ENCODE assay signal across 9 cellular contexts in the genomic region with DNA sequence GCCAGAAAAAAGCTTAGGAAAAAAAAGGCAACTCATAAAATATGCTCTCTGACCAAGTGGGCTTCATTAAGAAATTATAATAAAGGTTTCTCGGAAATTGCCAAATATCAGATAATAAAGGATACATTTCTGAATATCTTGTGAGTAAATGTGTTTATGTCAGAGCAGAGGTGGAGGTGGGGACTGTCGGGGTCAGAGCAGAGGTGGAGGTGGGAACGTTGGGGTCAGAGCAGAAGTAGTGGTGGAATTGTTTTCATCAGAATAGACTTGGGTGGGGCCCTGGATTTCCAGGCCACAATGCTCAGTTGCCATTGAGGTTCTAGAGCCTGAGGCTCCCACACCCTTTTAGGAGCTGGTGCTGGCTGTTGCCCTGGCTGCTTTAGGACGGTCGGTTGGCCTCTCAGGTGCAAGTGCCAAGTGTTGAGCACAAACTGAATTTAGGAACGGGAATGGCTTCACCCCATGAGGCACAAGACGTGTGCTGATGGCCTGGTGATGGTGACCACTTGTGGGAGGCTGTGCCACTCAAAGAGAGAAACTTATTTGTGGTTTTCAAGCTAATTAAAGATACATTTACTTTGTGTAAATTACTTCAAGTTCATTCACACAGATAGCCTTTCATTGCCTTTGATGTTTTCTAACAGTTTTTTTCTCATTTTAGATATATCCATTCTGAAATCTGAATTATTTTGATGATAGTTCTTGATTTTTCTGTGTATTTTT.
DNase-seq lines count a peak whose midpoint lies in the region; ATAC-seq and TF ChIP-seq lines count a peak whose summit lies in the region.
"Had no signal": no experiment of that assay in that cellular context is flagged by ENCODE, and none has a peak within 500 bp of the region (broad histone marks: within the 10 kb centered on the region; RNA-seq: fewer than 3 reads in every experiment).

No MANE protein-coding gene starts in this region.

- peak; percentile 9 for DNase-seq in AG08395 (ENCODE audit: low spot score)
- peak; percentile 51 for DNase-seq in NCI-H446 treated with DMSO at 0.1 percent for 48 hours (lab: John Stamatoyannopoulos, UW)
- DNase-seq in chondrocyte (ENCODE audit: low spot score), result peak; percentile 100
- peak; percentile 51 to 62 for DNase-seq in lung microvascular endothelial cell (ENCODE audit: low read depth in 2 of 2)
- no peak for DNase-seq in ascending aorta (ENCODE audit: low spot score in 2 of 2)

- H3K9me3 ChIP-seq in ascending aorta, result no peaks in the 10 kb centered on the region
- H3K9me3 ChIP-seq: uterus had no signal

- TF ChIP-seq CTCF in chondrocyte (IDR thresholded peaks at IDR 0.05), result no peak
- no peak for TF ChIP-seq CTCF in ascending aorta (IDR thresholded peaks at IDR 0.05)

- H3K27ac Mint-ChIP-seq in chondrocyte (ENCODE audit: unreplicated experiment), result no peak overlapping the region

- H3K4me3 Mint-ChIP-seq in chondrocyte (ENCODE audit: unreplicated experiment), result no peak overlapping the region

- no peak overlapping the region for H3K4me3 ChIP-seq in ascending aorta
- H3K4me3 ChIP-seq: uterus had no signal

- intact Hi-C loops in ascending aorta (cut with DNase I), result no loop called here

- H3K4me1 ChIP-seq in ascending aorta, result no peaks in the 10 kb centered on the region
- H3K4me1 ChIP-seq: uterus had no signal

- no peaks in the 10 kb centered on the region for H3K36me3 Mint-ChIP-seq in chondrocyte (ENCODE audit: low read depth)

- no peak overlapping the region for H3K27ac ChIP-seq in ascending aorta
- H3K27ac ChIP-seq: uterus had no signal

- no peaks in the 10 kb centered on the region for H3K27me3 Mint-ChIP-seq in chondrocyte (ENCODE audit: low read depth)

- ATAC-seq in GM18907 (IDR thresholded peaks at IDR 0.05; ENCODE audit: unreplicated experiment) (peak; percentile 94), GM19397 (IDR thresholded peaks at IDR 0.05; ENCODE audit: unreplicated experiment) (no peak), HG02973 (IDR thresholded peaks at IDR 0.05; ENCODE audit: unreplicated experiment) (no peak)

- H3K4me1 Mint-ChIP-seq in chondrocyte (ENCODE audit: low read depth), result no peaks in the 10 kb centered on the region

- H3K27me3 ChIP-seq in ascending aorta, result no peaks in the 10 kb centered on the region
- H3K27me3 ChIP-seq: uterus had no signal

- no peaks in the 10 kb centered on the region for H3K9me3 Mint-ChIP-seq in chondrocyte (ENCODE audit: low read depth)

- H3K36me3 ChIP-seq in ascending aorta, result no peaks in the 10 kb centered on the region
- H3K36me3 ChIP-seq: uterus had no signal

Comparison
In these comparisons a context has a peak if more than half of its experiments do, and no peak if none do; other contexts are left out.
1. DNase-seq: peak in AG08395 (single experiment), NCI-H446 treated with DMSO at 0.1 percent for 48 hours (single experiment), chondrocyte (single experiment) and lung microvascular endothelial cell (2 of 2); none in ascending aorta (0 of 2).